Comparison of ENCODE assay signal across 22 cellular contexts in genomic region chr15:95170587-95171380, GRCh38.
DNase-seq lines count a peak whose midpoint lies in the region; ATAC-seq, FAIRE-seq and TF ChIP-seq lines count a peak whose summit lies in the region.
"Had no signal": no experiment of that assay in that cellular context is flagged by ENCODE, and none has a peak within 500 bp of the region (broad histone marks: within the 10 kb centered on the region; RNA-seq: fewer than 3 reads in every experiment).

No MANE protein-coding gene starts in this region.

- BruUV-seq in K562 (replicated peaks; lab: Mats Ljungman, UMichigan), result no TSS peak

- POLR2A ChIA-PET in K562 (lab: Yijun Ruan, JAX), result interaction anchor here (1.0 to 1.2 kb wide), 2 partner anchors 10 to 29 kb away, joined by 3 to 4 read pairs; no protein-coding TSS in a partner anchor

- no peaks in the 10 kb centered on the region for H3K9me1 ChIP-seq in K562 (ENCODE audit: control insufficient read depth, insufficient read depth, low read length)

- H3K18ac ChIP-seq in neuronal stem cell (ENCODE audit: low read length), result no peak overlapping the region

- H4K20me1 ChIP-seq in K562 (replicated peaks; ENCODE audit: control insufficient read depth, insufficient read depth, low read length), result no peaks in the 10 kb centered on the region
- no peaks in the 10 kb centered on the region for H4K20me1 ChIP-seq in osteoblast (ENCODE audit: insufficient read depth, low read length)
- H4K20me1 ChIP-seq: BLaER1 had no signal

- intact Hi-C loops in K562 (cut with micrococcal nuclease), result loop anchor here (5.0 to 10.0 kb wide), 4 partner anchors 87 to 498 kb away; no protein-coding TSS in a partner anchor

- H3K23ac ChIP-seq in neuronal stem cell (ENCODE audit: low read depth, low read length, poor library complexity), result no peak overlapping the region

- in situ Hi-C loops in K562 (cut with MboI), result no loop called here

- H4K91ac ChIP-seq in neuronal stem cell (ENCODE audit: low read depth, low read length, poor library complexity), result no peak overlapping the region

- H3K27me3 ChIP-seq in K562 (ENCODE audit: control insufficient read depth in 2 of 2, insufficient read depth in 2 of 2, low read length in 2 of 2) (no peaks in the 10 kb centered on the region), neuronal stem cell (ENCODE audit: control insufficient read depth in 3 of 3, insufficient read depth in 3 of 3, low read depth in 1 of 3, low read length in 3 of 3) (no peaks in the 10 kb centered on the region), osteoblast (ENCODE audit: insufficient read depth, low read length) (no peaks in the 10 kb centered on the region)
- H3K27me3 ChIP-seq: ascending aorta, BLaER1, right lobe of liver had no signal

- H3K36me3 ChIP-seq in K562 (ENCODE audit: control insufficient read depth, insufficient read depth, low read length) (0 out of 3 replicates have a peak, but pooled peaks cover 3% of the 10 kb centered on the region), neuronal stem cell (replicated peaks in 1 of 2; ENCODE audit: control insufficient read depth in 2 of 2, insufficient read depth in 2 of 2, low read length in 2 of 2) (no peaks in the 10 kb centered on the region), urinary bladder (ENCODE audit: insufficient read depth) (no peaks in the 10 kb centered on the region), osteoblast (ENCODE audit: insufficient read depth, low read length) (no peaks in the 10 kb centered on the region)
- H3K36me3 ChIP-seq: ascending aorta, BLaER1, right lobe of liver, thoracic aorta had no signal

- no peak overlapping the region for H2BK120ac ChIP-seq in neuronal stem cell (ENCODE audit: low read depth, low read length)

- no peaks in the 10 kb centered on the region for H3K79me1 ChIP-seq in neuronal stem cell (ENCODE audit: low read depth, low read length)

- H2AFZ ChIP-seq in K562 (ENCODE audit: low read depth, low read length), result peak overlapping the region; percentile 87
- peak overlapping the region; percentile 24 for H2AFZ ChIP-seq in neuronal stem cell (ENCODE audit: low read length)
- no peak overlapping the region for H2AFZ ChIP-seq in osteoblast (ENCODE audit: low read length)

- H3K4me2 ChIP-seq in K562 (ENCODE audit: insufficient read depth, low read length) (peak overlapping the region; percentile 70), neuronal stem cell (ENCODE audit: insufficient read depth, low read length, poor library complexity, severe bottlenecking) (no peak overlapping the region), osteoblast (ENCODE audit: insufficient read depth, low read length) (no peak overlapping the region)
- H3K4me2 ChIP-seq: BLaER1 had no signal

- no peak for TF ChIP-seq RAD21 in K562 (CRISPR knock-in tag; conservative IDR thresholded peaks at IDR 0.05 in 1 of 2, IDR thresholded peaks at IDR 0.05 in 1 of 2)

- TF ChIP-seq POLR2A in K562 (conservative IDR thresholded peaks at IDR 0.05), result no peak

- CTCF ChIA-PET in K562 (lab: Yijun Ruan, JAX; ENCODE audit: low intra/inter-chr PET ratio), result no interaction called here

- H4K8ac ChIP-seq in neuronal stem cell (ENCODE audit: low read depth, low read length), result no peak overlapping the region

- peak overlapping the region; percentile 13; the same call in 1 of the 2 replicates for H3K4me3 ChIP-seq in K562
- no peak overlapping the region for H3K4me3 ChIP-seq in neuronal stem cell (ENCODE audit: low read length in 2 of 2)
- no peak overlapping the region for H3K4me3 ChIP-seq in urinary bladder (ENCODE audit: low read depth, low read length)
- no peak overlapping the region for H3K4me3 ChIP-seq in osteoblast (ENCODE audit: insufficient read depth, low read length)
- H3K4me3 ChIP-seq: ascending aorta, BLaER1, right lobe of liver, thoracic aorta had no signal

- peak; percentile 93 for TF ChIP-seq EP300 in K562 (IDR thresholded peaks at IDR 0.05; ENCODE audit: low read length)

- TF ChIP-seq CTCF in K562 (IDR thresholded peaks at IDR 0.05 in 2 of 3, conservative IDR thresholded peaks at IDR 0.05 in 1 of 3; ENCODE audit: insufficient read depth in 2 of 3, low read depth in 1 of 3, low read length in 3 of 3), result no peak
- TF ChIP-seq CTCF in osteoblast (IDR thresholded peaks at IDR 0.05; ENCODE audit: extremely low read depth, low read depth, low read length), result no peak

- H2AK5ac ChIP-seq in neuronal stem cell (ENCODE audit: low read depth, low read length), result no peak overlapping the region

- no peak overlapping the region for H3K14ac ChIP-seq in neuronal stem cell (ENCODE audit: low read length)

- H3K4me1 ChIP-seq in K562 (replicated peaks in 1 of 2; ENCODE audit: control insufficient read depth in 2 of 2, insufficient read depth in 2 of 2, low read length in 2 of 2) (peaks cover 19 to 36% of the 10 kb centered on the region in 2 experiments), neuronal stem cell (ENCODE audit: control insufficient read depth in 2 of 2, insufficient read depth in 1 of 2, low read depth in 1 of 2, low read length in 2 of 2) (peaks cover 7 to 10% of the 10 kb centered on the region in 2 donors), urinary bladder (ENCODE audit: insufficient read depth) (peaks cover 5% of the 10 kb centered on the region), osteoblast (ENCODE audit: insufficient read depth, low read length) (no peaks in the 10 kb centered on the region)
- H3K4me1 ChIP-seq: BLaER1, right lobe of liver had no signal

- peak; percentile 98 for FAIRE-seq in K562 (lab: Jason Lieb, UNC)
- FAIRE-seq: colon had no signal

- H3K27ac ChIP-seq in K562 (ENCODE audit: extremely low read depth, low read depth, low read length) (peak overlapping the region; percentile 88), neuronal stem cell (replicated peaks; ENCODE audit: low read length) (no peak overlapping the region), urinary bladder (ENCODE audit: low read depth) (peak overlapping the region; percentile 58), osteoblast (ENCODE audit: low read depth, low read length) (no peak overlapping the region)
- H3K27ac ChIP-seq: BLaER1, right lobe of liver, thoracic aorta had no signal

- ATAC-seq in K562, result peak; percentile 92
- ATAC-seq in GM21717 (IDR thresholded peaks at IDR 0.05; ENCODE audit: unreplicated experiment), result no peak
- ATAC-seq: activated CD8-positive, alpha-beta memory T cell treated with anti-CD3 and anti-CD28 coated beads, Interleukin-2, amount 10 ng/mL, durations not matched to agents 7 days and 5 days had no signal

- DNase-seq in NCI-H226 (peak; percentile 19), K562 (ENCODE audit: extremely low read depth in 1 of 4, low spot score in 3 of 4) (peak; percentile 64 to 94 (median 81)), neuronal stem cell (ENCODE audit: low spot score) (no peak), osteoblast (ENCODE audit: insufficient read length, low spot score, missing footprints) (no peak), dermis blood vessel endothelial cell (no peak)
- DNase-seq in activated CD4-positive, alpha-beta T cell treated with anti-CD3 and anti-CD28 coated beads, Interleukin-2, amount 50 U/mL, for 4 hours, result no peak
- DNase-seq: activated CD4-positive, alpha-beta T cell treated with anti-CD3 and anti-CD28 coated beads for 1 hour; activated CD8-positive, alpha-beta memory T cell treated with anti-CD3 and anti-CD28 coated beads, Interleukin-2, amount 10 ng/mL, durations not matched to agents 7 days and 5 days; activated gamma-delta T cell; DMS 273 treated with DMSO at 0.1 percent for 48 hours; NCI-H1436 treated with DMSO at 0.1 percent for 48 hours; NCI-H345; NK-92 treated with Interleukin-12 subunit alpha and Interleukin-12 subunit beta, amount 100 ng/mL, for 24 hours; right lobe of liver; SHP77; stimulated activated CD4-positive, alpha-beta T cell treated with anti-CD3 and anti-CD28 coated beads, Interleukin-2, amount 100 ng/mL, for 48 hours had no signal

- WGBS in K562 (ENCODE audit: insufficient coverage, low coverage, missing lambda C conversion rate), result 1% methylated on average over 5 of the region's 5 CpGs
- WGBS in neuronal stem cell (ENCODE audit: extremely low coverage in 2 of 2, insufficient read length in 2 of 2, insufficient replicate concordance in 1 of 2), 2 donors, result no CpG with 5 or more reads among the region's 5 CpGs
- WGBS in urinary bladder, result 43% methylated on average over 5 of the region's 5 CpGs

- H2BK5ac ChIP-seq in neuronal stem cell (ENCODE audit: low read length), result no peak overlapping the region

- no peaks in the 10 kb centered on the region for H3K9me3 ChIP-seq in K562 (replicated peaks; ENCODE audit: control insufficient read depth, insufficient read depth, low read depth, low read length)
- H3K9me3 ChIP-seq in neuronal stem cell (replicated peaks in 1 of 2; ENCODE audit: control insufficient read depth in 2 of 2, insufficient read depth in 1 of 2, low read depth in 1 of 2, low read length in 2 of 2), result no peaks in the 10 kb centered on the region
- no peaks in the 10 kb centered on the region for H3K9me3 ChIP-seq in osteoblast (ENCODE audit: low read depth, low read length)
- H3K9me3 ChIP-seq: ascending aorta, BLaER1, right lobe of liver, thoracic aorta had no signal

- no peak overlapping the region for H2BK15ac ChIP-seq in neuronal stem cell (ENCODE audit: low read length)

- no peak overlapping the region for H3K4ac ChIP-seq in neuronal stem cell (ENCODE audit: low read length)

- H3K9ac ChIP-seq in K562 (ENCODE audit: insufficient read depth in 1 of 2, low read depth in 2 of 2, low read length in 2 of 2), result peak overlapping the region in 1 of 2 experiments; percentile 59; a peak in 3 of 4 replicates
- H3K9ac ChIP-seq in neuronal stem cell (ENCODE audit: low read depth, low read length, poor library complexity), result no peak overlapping the region
- H3K9ac ChIP-seq: BLaER1 had no signal

- no peak overlapping the region for H2BK12ac ChIP-seq in neuronal stem cell (ENCODE audit: low read length)

- no peaks in the 10 kb centered on the region for H3K79me2 ChIP-seq in K562 (ENCODE audit: control insufficient read depth, insufficient read depth, low read length)
- H3K79me2 ChIP-seq in osteoblast (ENCODE audit: insufficient read depth, low read length), result no peaks in the 10 kb centered on the region

TF ChIP-seq in K562, 482 proteins besides CTCF, POLR2A, EP300 and RAD21 (continues in another document):
- TF ChIP-seq SMAD1 (IDR thresholded peaks at IDR 0.05; ENCODE audit: low read depth, low read length, partially characterized antibody), result no peak
- peak; percentile 52; the same call in 1 of the 2 replicates for TF ChIP-seq FOSL1 (tag; conservative IDR thresholded peaks at IDR 0.05)
- TF ChIP-seq PHB2 (IDR thresholded peaks at IDR 0.05; ENCODE audit: low read depth), result no peak
- TF ChIP-seq NFE2 (IDR thresholded peaks at IDR 0.05; ENCODE audit: low read depth), result no peak; the same call in 1 of the 2 replicates
- TF ChIP-seq NCOA6 (IDR thresholded peaks at IDR 0.05), result peak; percentile 55
- no peak for TF ChIP-seq TCF7L2 (IDR thresholded peaks at IDR 0.05; ENCODE audit: low read depth, low read length)
- TF ChIP-seq MCM5 (IDR thresholded peaks at IDR 0.05; ENCODE audit: low read depth), result no peak
- TF ChIP-seq C11orf30 (IDR thresholded peaks at IDR 0.05; ENCODE audit: low read depth), result no peak
- TF ChIP-seq TAL1 (IDR thresholded peaks at IDR 0.05), result peak; percentile 82
- TF ChIP-seq FOXA1 (IDR thresholded peaks at IDR 0.05; ENCODE audit: borderline replicate concordance), result no peak

Comparison
In these comparisons a context has a peak if more than half of its experiments do, and no peak if none do; other contexts are left out.
1. DNase-seq: peak in NCI-H226 (single experiment) and K562 (4 of 4); none in neuronal stem cell (single experiment), osteoblast (single experiment), dermis blood vessel endothelial cell (single experiment) and activated CD4-positive, alpha-beta T cell treated with anti-CD3 and anti-CD28 coated beads, Interleukin-2, amount 50 U/mL, for 4 hours (0 of 2).
2. H3K27ac ChIP-seq: peak in K562 (single experiment) and urinary bladder (single experiment); none in neuronal stem cell (single experiment) and osteoblast (single experiment).